Comparison of ENCODE assay signal across 11 cellular contexts in genomic region chr2:113181491-113182051, GRCh38. TPM values are rescaled to one million over a fixed set of nuclear protein-coding genes. Genes with fewer than 3 reads are reported as not detected.
A peak's percentile ranks its signal among the peaks of the same experiment; 100 is the strongest.
DNase-seq lines count a peak whose midpoint lies in the region; ATAC-seq and TF ChIP-seq lines count a peak whose summit lies in the region.
"Had no signal": no experiment of that assay in that cellular context is flagged by ENCODE, and none has a peak within 500 bp of the region (broad histone marks: within the 10 kb centered on the region; RNA-seq: fewer than 3 reads in every experiment).

No MANE protein-coding gene starts in this region.

- peak overlapping the region; percentile 88 for H3K4me3 Mint-ChIP-seq in activated CD4-positive, alpha-beta T cell treated with anti-CD3 and anti-CD28 coated beads, Interleukin-2, amount 10 ng/mL, durations not matched to agents 24 days and 14 days
- peak overlapping the region; percentile 73 for H3K4me3 Mint-ChIP-seq in T-helper 1 cell treated with Interleukin-12 subunit alpha and Interleukin-12 subunit beta and Interleukin-4 antibody, amounts not matched to agents 30 μg/mL and 1 μg/mL, for 36 hours
- H3K4me3 Mint-ChIP-seq in stimulated activated naive B cell treated with anti-CD40 and anti-IgM and Interleukin-4, amounts not matched to agents 10 μg/mL and 1 μg/mL and 100 μg/mL, for 72 hours: no peak overlapping the region

- H3K4me1 Mint-ChIP-seq in activated CD4-positive, alpha-beta T cell treated with anti-CD3 and anti-CD28 coated beads, Interleukin-2, amount 10 ng/mL, durations not matched to agents 24 days and 14 days: peaks cover 80% of the 10 kb centered on the region
- H3K4me1 Mint-ChIP-seq in T-helper 1 cell treated with Interleukin-12 subunit alpha and Interleukin-12 subunit beta and Interleukin-4 antibody, amounts not matched to agents 30 μg/mL and 1 μg/mL, for 36 hours (ENCODE audit: low read depth): peaks cover 79% of the 10 kb centered on the region
- H3K4me1 Mint-ChIP-seq in stimulated activated naive B cell treated with anti-CD40 and anti-IgM and Interleukin-4, amounts not matched to agents 10 μg/mL and 1 μg/mL and 100 μg/mL, for 72 hours: peaks cover 64 to 93% of the 10 kb centered on the region in 2 donors

- no peaks in the 10 kb centered on the region for H3K27me3 Mint-ChIP-seq in activated CD4-positive, alpha-beta T cell treated with anti-CD3 and anti-CD28 coated beads, Interleukin-2, amount 10 ng/mL, durations not matched to agents 24 days and 14 days
- no peaks in the 10 kb centered on the region for H3K27me3 Mint-ChIP-seq in T-helper 1 cell treated with Interleukin-12 subunit alpha and Interleukin-12 subunit beta and Interleukin-4 antibody, amounts not matched to agents 30 μg/mL and 1 μg/mL, for 36 hours (ENCODE audit: low read depth)
- no peaks in the 10 kb centered on the region for H3K27me3 Mint-ChIP-seq in stimulated activated naive B cell treated with anti-CD40 and anti-IgM and Interleukin-4, amounts not matched to agents 10 μg/mL and 1 μg/mL and 100 μg/mL, for 72 hours

- intact Hi-C loops in activated CD4-positive, alpha-beta T cell treated with anti-CD3 and anti-CD28 coated beads, Interleukin-2, amount 10 ng/mL, durations not matched to agents 24 days and 14 days (cut with micrococcal nuclease): loop anchor here (2.0 kb wide), 1 partner anchor 17 kb away; no protein-coding TSS in a partner anchor
- intact Hi-C loops in left colon (cut with DNase I, micrococcal nuclease): no loop called here

- no peak for DNase-seq in activated CD4-positive, alpha-beta T cell treated with anti-CD3 and anti-CD28 coated beads, Interleukin-2, amount 10 ng/mL, durations not matched to agents 24 days and 14 days
- no peak for DNase-seq in activated CD4-positive, alpha-beta T cell treated with anti-CD3 and anti-CD28 coated beads, Interleukin-2, amount 50 U/mL, for 4 hours
- peak in 1 of 2 experiments; percentile 90 for DNase-seq in erythroblast (lab: John Stamatoyannopoulos, UW)
- DNase-seq in stimulated activated naive B cell treated with anti-CD40 and anti-IgM and Interleukin-4, amounts not matched to agents 10 μg/mL and 1 μg/mL and 100 μg/mL, for 72 hours: no peak
- DNase-seq in left colon: no peak
- no peak for DNase-seq in NCI-H187 treated with DMSO at 0.1 percent for 48 hours (lab: John Stamatoyannopoulos, UW)
- DNase-seq: KG1; NCI-H748 treated with DMSO at 0.1 percent for 48 hours; stimulated activated CD4-positive, alpha-beta T cell treated with anti-CD3 and anti-CD28 coated beads, Interleukin-4, amount 100 ng/mL, for 24 hours had no signal

- H3K9me3 Mint-ChIP-seq in activated CD4-positive, alpha-beta T cell treated with anti-CD3 and anti-CD28 coated beads, Interleukin-2, amount 10 ng/mL, durations not matched to agents 24 days and 14 days: no peaks in the 10 kb centered on the region
- no peaks in the 10 kb centered on the region for H3K9me3 Mint-ChIP-seq in T-helper 1 cell treated with Interleukin-12 subunit alpha and Interleukin-12 subunit beta and Interleukin-4 antibody, amounts not matched to agents 30 μg/mL and 1 μg/mL, for 36 hours
- no peaks in the 10 kb centered on the region for H3K9me3 Mint-ChIP-seq in stimulated activated naive B cell treated with anti-CD40 and anti-IgM and Interleukin-4, amounts not matched to agents 10 μg/mL and 1 μg/mL and 100 μg/mL, for 72 hours

- H3K27ac Mint-ChIP-seq in activated CD4-positive, alpha-beta T cell treated with anti-CD3 and anti-CD28 coated beads, Interleukin-2, amount 10 ng/mL, durations not matched to agents 24 days and 14 days: peak overlapping the region; percentile 88
- H3K27ac Mint-ChIP-seq in T-helper 1 cell treated with Interleukin-12 subunit alpha and Interleukin-12 subunit beta and Interleukin-4 antibody, amounts not matched to agents 30 μg/mL and 1 μg/mL, for 36 hours: peak overlapping the region; percentile 58
- H3K27ac Mint-ChIP-seq in stimulated activated naive B cell treated with anti-CD40 and anti-IgM and Interleukin-4, amounts not matched to agents 10 μg/mL and 1 μg/mL and 100 μg/mL, for 72 hours: peak overlapping the region; percentile 66

- peak; percentile 47 for TF ChIP-seq POLR2A in erythroblast (IDR thresholded peaks at IDR 0.05; ENCODE audit: low read length)

- ATAC-seq in stimulated activated naive B cell treated with anti-CD40 and anti-IgM and Interleukin-4, amounts not matched to agents 10 μg/mL and 1 μg/mL and 100 μg/mL, for 72 hours (replicated peaks): peak; percentile 17 to 29
- ATAC-seq in left colon: no peak
- ATAC-seq in HG03039 (IDR thresholded peaks at IDR 0.05; ENCODE audit: unreplicated experiment): no peak

- peaks cover 76% of the 10 kb centered on the region for H3K36me3 Mint-ChIP-seq in activated CD4-positive, alpha-beta T cell treated with anti-CD3 and anti-CD28 coated beads, Interleukin-2, amount 10 ng/mL, durations not matched to agents 24 days and 14 days (ENCODE audit: low read depth)
- peaks cover 55% of the 10 kb centered on the region for H3K36me3 Mint-ChIP-seq in T-helper 1 cell treated with Interleukin-12 subunit alpha and Interleukin-12 subunit beta and Interleukin-4 antibody, amounts not matched to agents 30 μg/mL and 1 μg/mL, for 36 hours (ENCODE audit: low read depth)
- peaks cover 43 to 79% of the 10 kb centered on the region in 2 donors for H3K36me3 Mint-ChIP-seq in stimulated activated naive B cell treated with anti-CD40 and anti-IgM and Interleukin-4, amounts not matched to agents 10 μg/mL and 1 μg/mL and 100 μg/mL, for 72 hours

RNA-seq across cellular contexts. Expression of gene PSD4, which starts 7.8 kb away (rescaled TPM):
- 268 and 278 TPM in 2 replicates for total RNA-seq in activated CD4-positive, alpha-beta T cell treated with anti-CD3 and anti-CD28 coated beads, Interleukin-2, amount 10 ng/mL, durations not matched to agents 24 days and 14 days
- 10 to 100 TPM; 68.4 to 72.1 TPM for total RNA-seq in left colon

RNA-seq across cellular contexts. Expression of gene IL1RN, which starts 54.2 kb away (rescaled TPM):
- total RNA-seq in activated CD4-positive, alpha-beta T cell treated with anti-CD3 and anti-CD28 coated beads, Interleukin-2, amount 10 ng/mL, durations not matched to agents 24 days and 14 days: 3.0 and 3.3 TPM in 2 replicates
- total RNA-seq in left colon: 10 to 100 TPM in 1 of 2 donors, 1 to 10 TPM in 1; 2.6 to 15.7 TPM

Comparison
In these comparisons a context has a peak if more than half of its experiments do, and no peak if none do; other contexts are left out.
1. H3K4me3 Mint-ChIP-seq: peak in activated CD4-positive, alpha-beta T cell treated with anti-CD3 and anti-CD28 coated beads, Interleukin-2, amount 10 ng/mL, durations not matched to agents 24 days and 14 days (single experiment) and T-helper 1 cell treated with Interleukin-12 subunit alpha and Interleukin-12 subunit beta and Interleukin-4 antibody, amounts not matched to agents 30 μg/mL and 1 μg/mL, for 36 hours (single experiment); none in stimulated activated naive B cell treated with anti-CD40 and anti-IgM and Interleukin-4, amounts not matched to agents 10 μg/mL and 1 μg/mL and 100 μg/mL, for 72 hours (0 of 2).
2. ATAC-seq: peak in stimulated activated naive B cell treated with anti-CD40 and anti-IgM and Interleukin-4, amounts not matched to agents 10 μg/mL and 1 μg/mL and 100 μg/mL, for 72 hours (2 of 2); none in left colon (single experiment) and HG03039 (single experiment).
3. Peak in every context shown above with its lines, with median percentiles within 50 percentile points of each other: H3K27ac Mint-ChIP-seq.